ENCODE assay signal across 20 cellular contexts in genomic region chr9:99894826-99895225, GRCh38.
"Had no signal": no experiment of that assay in that cellular context is flagged by ENCODE, and none has a peak within 500 bp of the region (broad histone marks: within the 10 kb centered on the region; RNA-seq: fewer than 3 reads in every experiment).

No MANE protein-coding gene starts in this region.

- ATAC-seq: effector memory CD8-positive, alpha-beta T cell; foreskin keratinocyte; left lobe of liver; mucosa of descending colon; natural killer cell; pancreas; right cardiac atrium; stimulated activated effector memory CD8-positive, alpha-beta T cell treated with anti-CD3 and anti-CD28 coated beads, Interleukin-12 subunit alpha, Interleukin-12 subunit beta, amount 100 ng/mL, for 72 hours; stimulated activated naive CD8-positive, alpha-beta T cell treated with anti-CD3 and anti-CD28 coated beads, Interleukin-15, amount 100 ng/mL, for 72 hours had no signal

- H3K4me1 ChIP-seq: foreskin keratinocyte, pancreas, testis, tibial nerve, upper lobe of right lung, vagina had no signal

- H3K27ac ChIP-seq: foreskin keratinocyte, hepatocyte, pancreas, testis, tibial nerve, upper lobe of right lung, vagina had no signal

- H2AFZ ChIP-seq: hepatocyte had no signal

- DNase-seq: effector memory CD8-positive, alpha-beta T cell; erythroblast; foreskin keratinocyte; kidney glomerular epithelial cell; mammary epithelial cell; mucosa of descending colon; natural killer cell; occipital lobe; pancreas; right cardiac atrium; stimulated activated CD4-positive, alpha-beta T cell treated with anti-CD3 and anti-CD28 coated beads, Interleukin-4, amount 100 ng/mL, for 1 hour; stimulated activated CD8-positive, alpha-beta memory T cell treated with anti-CD3 and anti-CD28 coated beads, Interleukin-4, amount 100 ng/mL, for 48 hours; stimulated activated naive CD8-positive, alpha-beta T cell treated with anti-CD3 and anti-CD28 coated beads, Interleukin-15, amount 100 ng/mL, for 72 hours; testis; upper lobe of right lung had no signal

- H3K79me2 ChIP-seq: hepatocyte had no signal

- H3K27me3 ChIP-seq: pancreas, testis, tibial nerve, upper lobe of right lung, vagina had no signal

- H3K4me2 ChIP-seq: hepatocyte had no signal

- H3K36me3 ChIP-seq: pancreas, tibial nerve, upper lobe of right lung, vagina had no signal

- H3K9me3 ChIP-seq: mucosa of descending colon, pancreas, testis, tibial nerve, upper lobe of right lung, vagina had no signal

- H3K4me3 ChIP-seq: hepatocyte, mucosa of descending colon, pancreas, testis, tibial nerve, upper lobe of right lung, vagina had no signal
